In genomic region chr2:116510117-116510671, GRCh38 we compare ENCODE assay signal across 9 cellular contexts.
DNase-seq lines count a peak whose midpoint lies in the region; ATAC-seq and TF ChIP-seq lines count a peak whose summit lies in the region.
"Had no signal": no experiment of that assay in that cellular context is flagged by ENCODE, and none has a peak within 500 bp of the region (broad histone marks: within the 10 kb centered on the region; RNA-seq: fewer than 3 reads in every experiment).

No MANE protein-coding gene starts in this region.

- peaks cover 3% of the 10 kb centered on the region for H3K9me3 Mint-ChIP-seq in natural killer cell treated with Interleukin-12 subunit alpha and Interleukin-12 subunit beta and Interleukin-15 and Interleukin-18, amount 100 ng/mL, for 72 hours

- TF ChIP-seq POLR2A in uterus (IDR thresholded peaks at IDR 0.05): no peak

- H3K4me3 Mint-ChIP-seq in natural killer cell treated with Interleukin-12 subunit alpha and Interleukin-12 subunit beta and Interleukin-15 and Interleukin-18, amount 100 ng/mL, for 72 hours: no peak overlapping the region
- H3K4me3 Mint-ChIP-seq: T-helper 17 cell had no signal

- DNase-seq in DMS53 treated with DMSO at 0.1 percent for 48 hours (lab: John Stamatoyannopoulos, UW; ENCODE audit: unreplicated experiment) (peak; percentile 91), KBM-7 (peak; percentile 34), RPMI8226 (peak; percentile 33), left colon (no peak), uterus (no peak)
- DNase-seq in natural killer cell treated with Interleukin-12 subunit alpha and Interleukin-12 subunit beta and Interleukin-15 and Interleukin-18, amount 100 ng/mL, for 72 hours (ENCODE audit: low spot score): no peak
- DNase-seq: T-helper 17 cell had no signal

- in situ Hi-C loops in KBM-7 (cut with MboI; ENCODE audit: low pct_unique_long_range_greater_than_20kb, low sequenced_read_pairs): no loop called here

- H3K36me3 Mint-ChIP-seq in natural killer cell treated with Interleukin-12 subunit alpha and Interleukin-12 subunit beta and Interleukin-15 and Interleukin-18, amount 100 ng/mL, for 72 hours: peaks cover 4% of the 10 kb centered on the region

- H3K36me3 ChIP-seq in uterus: no peaks in the 10 kb centered on the region

- H3K4me3 ChIP-seq in uterus: no peak overlapping the region

- TF ChIP-seq CTCF in uterus (IDR thresholded peaks at IDR 0.05): no peak

- intact Hi-C loops in left colon (cut with DNase I, micrococcal nuclease) (no loop called here), uterus (cut with DNase I; ENCODE audit: low total_unique reads) (no loop called here)

- H3K9me3 ChIP-seq in uterus: no peaks in the 10 kb centered on the region

- H3K4me1 Mint-ChIP-seq in natural killer cell treated with Interleukin-12 subunit alpha and Interleukin-12 subunit beta and Interleukin-15 and Interleukin-18, amount 100 ng/mL, for 72 hours (ENCODE audit: low read depth in 2 of 2): no peaks in the 10 kb centered on the region
- H3K4me1 Mint-ChIP-seq: T-helper 17 cell had no signal

- H3K27me3 Mint-ChIP-seq in natural killer cell treated with Interleukin-12 subunit alpha and Interleukin-12 subunit beta and Interleukin-15 and Interleukin-18, amount 100 ng/mL, for 72 hours: no peaks in the 10 kb centered on the region
- H3K27me3 Mint-ChIP-seq: T-helper 17 cell had no signal

- no peaks in the 10 kb centered on the region for H3K4me1 ChIP-seq in uterus

- H3K27ac ChIP-seq in uterus: no peak overlapping the region

- H3K27ac Mint-ChIP-seq in natural killer cell treated with Interleukin-12 subunit alpha and Interleukin-12 subunit beta and Interleukin-15 and Interleukin-18, amount 100 ng/mL, for 72 hours: no peak overlapping the region
- H3K27ac Mint-ChIP-seq: T-helper 17 cell had no signal

- peak; percentile 51 for ATAC-seq in left colon
- ATAC-seq in GM19455 (IDR thresholded peaks at IDR 0.05; ENCODE audit: unreplicated experiment): no peak
- no peak for ATAC-seq in HG03378 (IDR thresholded peaks at IDR 0.05; ENCODE audit: unreplicated experiment)
- ATAC-seq in natural killer cell treated with Interleukin-12 subunit alpha and Interleukin-12 subunit beta and Interleukin-15 and Interleukin-18, amount 100 ng/mL, for 72 hours: no peak
- ATAC-seq: T-helper 17 cell had no signal

- H3K27me3 ChIP-seq in uterus: no peaks in the 10 kb centered on the region

Comparison
In these comparisons a context has a peak if more than half of its experiments do, and no peak if none do; other contexts are left out.
1. DNase-seq: peak in DMS53 treated with DMSO at 0.1 percent for 48 hours (single experiment), KBM-7 (single experiment) and RPMI8226 (single experiment); none in left colon (0 of 2), uterus (0 of 2) and natural killer cell treated with Interleukin-12 subunit alpha and Interleukin-12 subunit beta and Interleukin-15 and Interleukin-18, amount 100 ng/mL, for 72 hours (single experiment).